In the genomic region with DNA sequence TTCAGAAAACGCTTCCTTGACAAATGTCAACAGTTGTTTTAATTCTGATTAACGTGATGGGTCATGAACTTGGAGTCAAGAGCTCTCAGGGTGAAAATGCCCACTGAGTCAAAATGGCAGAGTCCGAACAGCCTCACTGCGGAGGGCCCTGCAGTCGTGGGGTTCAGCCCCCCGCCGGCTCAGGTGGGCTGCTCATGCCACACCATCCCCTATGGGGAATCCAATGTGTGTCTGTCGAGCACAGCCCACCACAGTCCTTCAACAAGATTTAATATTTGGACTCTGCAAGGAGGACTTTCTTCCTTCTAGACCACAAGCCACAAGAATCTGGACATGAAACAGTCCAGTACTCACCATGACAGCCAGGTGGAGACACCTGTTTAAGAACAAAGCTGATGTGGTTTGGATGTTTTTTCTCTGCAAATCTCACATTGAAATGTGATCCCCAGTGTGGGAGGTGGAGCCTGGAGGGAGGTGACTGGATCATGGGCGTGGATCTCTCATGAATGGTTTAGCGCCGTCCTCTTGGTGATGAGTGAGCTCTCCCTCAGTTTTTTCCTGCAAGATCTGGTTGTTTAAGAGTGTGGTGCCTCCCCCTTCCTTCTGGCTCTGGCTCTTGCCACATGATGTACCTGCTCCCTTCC, we compare ENCODE assay signal across 8 cellular contexts.
DNase-seq lines count a peak whose midpoint lies in the region; ATAC-seq, FAIRE-seq and TF ChIP-seq lines count a peak whose summit lies in the region.

No MANE protein-coding gene starts in this region.

- no peak for TF ChIP-seq RAD21 in HepG2 (CRISPR knock-in tag; IDR thresholded peaks at IDR 0.05)

- H3K36me3 ChIP-seq in KMS-11 (ENCODE audit: insufficient read depth): no peaks in the 10 kb centered on the region
- H3K36me3 ChIP-seq in HepG2 (replicated peaks in 1 of 2; ENCODE audit: control insufficient read depth in 1 of 2, insufficient read depth in 2 of 2, low read length in 2 of 2): no peaks in the 10 kb centered on the region
- no peaks in the 10 kb centered on the region for H3K36me3 ChIP-seq in CD4-positive, alpha-beta memory T cell (ENCODE audit: insufficient read depth, low read length)

- peak overlapping the region; percentile 57 for H3K4me2 ChIP-seq in KMS-11
- no peak overlapping the region for H3K4me2 ChIP-seq in HepG2 (ENCODE audit: low read depth, low read length)

- H3K9me3 Mint-ChIP-seq in activated CD4-positive, alpha-beta memory T cell treated with anti-CD3 and anti-CD28 coated beads, Interleukin-2, amount 10 ng/mL, durations not matched to agents 7 days and 5 days: no peaks in the 10 kb centered on the region
- no peaks in the 10 kb centered on the region for H3K9me3 Mint-ChIP-seq in CD4-positive, alpha-beta memory T cell

- POLR2A ChIA-PET in activated CD4-positive, alpha-beta memory T cell treated with anti-CD3 and anti-CD28 coated beads, Interleukin-2, amount 10 ng/mL, durations not matched to agents 7 days and 5 days (lab: Charles Lee): interaction anchor here (1.4 kb wide), 1 partner anchor 17 kb away, joined by 3 read pairs; no protein-coding TSS in a partner anchor
- POLR2A ChIA-PET in HepG2 (lab: Yijun Ruan, JAX): no interaction called here
- POLR2A ChIA-PET in CD4-positive, alpha-beta memory T cell (lab: Charles Lee; ENCODE audit: partially characterized antibody): no interaction called here

- no peak overlapping the region for H2AFZ ChIP-seq in KMS-11 (ENCODE audit: low read depth)
- no peak overlapping the region for H2AFZ ChIP-seq in HepG2 (ENCODE audit: low read length)

- intact Hi-C loops in HepG2 (cut with micrococcal nuclease; ENCODE audit: unreplicated experiment): no loop called here
- intact Hi-C loops in CD4-positive, alpha-beta memory T cell (cut with micrococcal nuclease): loop anchor here (1.0 kb wide), 1 partner anchor 58 kb away; no protein-coding TSS in a partner anchor

- H4K20me1 ChIP-seq in KMS-11 (ENCODE audit: insufficient read depth): no peaks in the 10 kb centered on the region
- H4K20me1 ChIP-seq in HepG2 (ENCODE audit: insufficient read depth, low read length): no peaks in the 10 kb centered on the region

- H3K79me2 ChIP-seq in KMS-11 (ENCODE audit: insufficient read depth, low read depth): no peaks in the 10 kb centered on the region
- no peaks in the 10 kb centered on the region for H3K79me2 ChIP-seq in HepG2 (ENCODE audit: insufficient read depth, low read length)

- TF ChIP-seq EP300 in HepG2 (IDR thresholded peaks at IDR 0.05; ENCODE audit: low read depth in 2 of 2, low read length in 2 of 2) (no peak), HepG2 (CRISPR knock-in tag; IDR thresholded peaks at IDR 0.05; ENCODE audit: borderline replicate concordance) (no peak)

- WGBS in HepG2 (ENCODE audit: low lambda C conversion rate): 15% methylated on average over 11 of the region's 11 CpGs

- no peaks in the 10 kb centered on the region for H3K9me3 ChIP-seq in HepG2 (ENCODE audit: low read length)
- H3K9me3 ChIP-seq in CD4-positive, alpha-beta memory T cell (ENCODE audit: control insufficient read depth in 1 of 2, low read length in 2 of 2): no peaks in the 10 kb centered on the region

- CTCF ChIA-PET in activated CD4-positive, alpha-beta memory T cell treated with anti-CD3 and anti-CD28 coated beads, Interleukin-2, amount 10 ng/mL, durations not matched to agents 7 days and 5 days (lab: Charles Lee): interaction anchor here (0.9 kb wide), 1 partner anchor 121 kb away, joined by 3 read pairs; no protein-coding TSS in a partner anchor
- CTCF ChIA-PET in HepG2 (lab: Yijun Ruan, JAX; ENCODE audit: low intra/inter-chr PET ratio, low total read pairs): no interaction called here
- CTCF ChIA-PET in CD4-positive, alpha-beta memory T cell (lab: Charles Lee; ENCODE audit: partially characterized antibody): interaction anchor here (0.7 to 2.8 kb wide), 3 partner anchors 57 to 168 kb away, joined by 3 to 17 read pairs (median 4); no protein-coding TSS in a partner anchor

- in situ Hi-C loops in HepG2 (cut with HindIII; ENCODE audit: extremely low pct_ligation_motif_present, low pct_unique_long_range_greater_than_20kb): loop anchor here (5.0 kb wide), 1 partner anchor 318 kb away; a partner anchor contains a TSS

- H3K4me3 ChIP-seq in KMS-11 (IDR thresholded peaks at IDR 0.05; ENCODE audit: insufficient read depth, low read depth, low read length): no peak overlapping the region
- H3K4me3 ChIP-seq in HepG2 (replicated peaks in 1 of 3; ENCODE audit: insufficient read depth in 1 of 3, low read depth in 2 of 3, low read length in 3 of 3): no peak overlapping the region
- H3K4me3 ChIP-seq in CD4-positive, alpha-beta memory T cell (ENCODE audit: low read length in 2 of 2): no peak overlapping the region

- H3K27me3 Mint-ChIP-seq in activated CD4-positive, alpha-beta memory T cell treated with anti-CD3 and anti-CD28 coated beads, Interleukin-2, amount 10 ng/mL, durations not matched to agents 7 days and 5 days: peaks cover 3% of the 10 kb centered on the region
- peaks cover 0 to 4% of the 10 kb centered on the region in 2 donors for H3K27me3 Mint-ChIP-seq in CD4-positive, alpha-beta memory T cell

- ATAC-seq in HepG2 (peak; percentile 67), HG02981 (IDR thresholded peaks at IDR 0.05; ENCODE audit: unreplicated experiment) (no peak), HG03460 (IDR thresholded peaks at IDR 0.05; ENCODE audit: unreplicated experiment) (no peak)

- TF ChIP-seq POLR2A in HepG2 (IDR thresholded peaks at IDR 0.05; ENCODE audit: insufficient read depth in 1 of 2, low read depth in 2 of 2, low read length in 2 of 2): no peak

- H3K4me3 Mint-ChIP-seq in activated CD4-positive, alpha-beta memory T cell treated with anti-CD3 and anti-CD28 coated beads, Interleukin-2, amount 10 ng/mL, durations not matched to agents 7 days and 5 days: no peak overlapping the region
- no peak overlapping the region for H3K4me3 Mint-ChIP-seq in CD4-positive, alpha-beta memory T cell

- peaks cover 26% of the 10 kb centered on the region for H3K4me1 ChIP-seq in KMS-11 (ENCODE audit: low read depth, poor library complexity, severe bottlenecking)
- no peaks in the 10 kb centered on the region for H3K4me1 ChIP-seq in HepG2 (ENCODE audit: insufficient read depth, low read length)
- no peaks in the 10 kb centered on the region for H3K4me1 ChIP-seq in CD4-positive, alpha-beta memory T cell (ENCODE audit: insufficient read depth, low read length)

- peak; percentile 31 for DNase-seq in COR-L47 (lab: John Stamatoyannopoulos, UW)
- DNase-seq in activated CD4-positive, alpha-beta memory T cell treated with anti-CD3 and anti-CD28 coated beads, Interleukin-2, amount 10 ng/mL, durations not matched to agents 7 days and 5 days: peak; percentile 16
- DNase-seq in HepG2 (ENCODE audit: low spot score): peak; percentile 66
- no peak for DNase-seq in NCI-H446 (lab: John Stamatoyannopoulos, UW)
- DNase-seq in CD4-positive, alpha-beta memory T cell: no peak

- BruUV-seq in HepG2 (replicated peaks; lab: Mats Ljungman, UMichigan): no TSS peak

- H3K36me3 Mint-ChIP-seq in activated CD4-positive, alpha-beta memory T cell treated with anti-CD3 and anti-CD28 coated beads, Interleukin-2, amount 10 ng/mL, durations not matched to agents 7 days and 5 days (ENCODE audit: low read depth): no peaks in the 10 kb centered on the region
- no peaks in the 10 kb centered on the region for H3K36me3 Mint-ChIP-seq in CD4-positive, alpha-beta memory T cell

- peak; percentile 82 for FAIRE-seq in HepG2 (lab: Jason Lieb, UNC)

- H3K9ac ChIP-seq in KMS-11 (no peak overlapping the region), HepG2 (ENCODE audit: insufficient read depth, low read depth, low read length) (no peak overlapping the region)

- H3K27ac Mint-ChIP-seq in activated CD4-positive, alpha-beta memory T cell treated with anti-CD3 and anti-CD28 coated beads, Interleukin-2, amount 10 ng/mL, durations not matched to agents 7 days and 5 days: no peak overlapping the region
- no peak overlapping the region for H3K27ac Mint-ChIP-seq in CD4-positive, alpha-beta memory T cell

- H3K27me3 ChIP-seq in KMS-11 (ENCODE audit: insufficient read depth, low read depth): peaks cover 27% of the 10 kb centered on the region; the same call in 1 of the 2 replicates
- peaks cover 15 to 67% of the 10 kb centered on the region in 2 experiments; a peak in 4 of 5 replicates for H3K27me3 ChIP-seq in HepG2 (ENCODE audit: control insufficient read depth in 1 of 2, insufficient read depth in 2 of 2, low read length in 2 of 2)
- no peaks in the 10 kb centered on the region for H3K27me3 ChIP-seq in CD4-positive, alpha-beta memory T cell (ENCODE audit: insufficient read depth, low read length)

- H3K27ac ChIP-seq in KMS-11 (no peak overlapping the region), HepG2 (ENCODE audit: extremely low read length, insufficient read depth, low read length) (no peak overlapping the region)
- no peak overlapping the region for H3K27ac ChIP-seq in CD4-positive, alpha-beta memory T cell (ENCODE audit: low read depth, low read length)

- peaks cover 9% of the 10 kb centered on the region for H3K4me1 Mint-ChIP-seq in activated CD4-positive, alpha-beta memory T cell treated with anti-CD3 and anti-CD28 coated beads, Interleukin-2, amount 10 ng/mL, durations not matched to agents 7 days and 5 days
- H3K4me1 Mint-ChIP-seq in CD4-positive, alpha-beta memory T cell: peaks cover 0 to 4% (median 0%) of the 10 kb centered on the region in 4 donors

- peak; percentile 61 for TF ChIP-seq CTCF in KMS-11 (conservative IDR thresholded peaks at IDR 0.05; ENCODE audit: low read depth, low read length)
- TF ChIP-seq CTCF in HepG2 (CRISPR knock-in tag; IDR thresholded peaks at IDR 0.05): peak; percentile 64

TF ChIP-seq in HepG2, 621 proteins besides CTCF, POLR2A, EP300 and RAD21 (continues in another document):
- TF ChIP-seq CHCHD3 (CRISPR knock-in tag; IDR thresholded peaks at IDR 0.05): no peak
- no peak for TF ChIP-seq ZNF558 (CRISPR knock-in tag; IDR thresholded peaks at IDR 0.05; ENCODE audit: borderline replicate concordance)
- TF ChIP-seq, protein P1, sequence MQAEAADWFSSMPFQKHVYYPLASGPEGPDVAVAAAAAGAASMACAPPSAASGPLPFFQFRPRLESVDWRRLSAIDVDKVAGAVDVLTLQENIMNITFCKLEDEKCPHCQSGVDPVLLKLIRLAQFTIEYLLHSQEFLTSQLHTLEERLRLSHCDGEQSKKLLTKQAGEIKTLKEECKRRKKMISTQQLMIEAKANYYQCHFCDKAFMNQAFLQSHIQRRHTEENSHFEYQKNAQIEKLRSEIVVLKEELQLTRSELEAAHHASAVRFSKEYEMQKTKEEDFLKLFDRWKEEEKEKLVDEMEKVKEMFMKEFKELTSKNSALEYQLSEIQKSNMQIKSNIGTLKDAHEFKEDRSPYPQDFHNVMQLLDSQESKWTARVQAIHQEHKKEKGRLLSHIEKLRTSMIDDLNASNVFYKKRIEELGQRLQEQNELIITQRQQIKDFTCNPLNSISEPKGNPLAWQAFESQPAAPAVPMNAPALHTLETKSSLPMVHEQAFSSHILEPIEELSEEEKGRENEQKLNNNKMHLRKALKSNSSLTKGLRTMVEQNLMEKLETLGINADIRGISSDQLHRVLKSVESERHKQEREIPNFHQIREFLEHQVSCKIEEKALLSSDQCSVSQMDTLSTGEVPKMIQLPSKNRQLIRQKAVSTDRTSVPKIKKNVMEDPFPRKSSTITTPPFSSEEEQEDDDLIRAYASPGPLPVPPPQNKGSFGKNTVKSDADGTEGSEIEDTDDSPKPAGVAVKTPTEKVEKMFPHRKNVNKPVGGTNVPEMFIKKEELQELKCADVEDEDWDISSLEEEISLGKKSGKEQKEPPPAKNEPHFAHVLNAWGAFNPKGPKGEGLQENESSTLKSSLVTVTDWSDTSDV (CRISPR knock-in tag; IDR thresholded peaks at IDR 0.05): no peak

Comparison
In these comparisons a context has a peak if more than half of its experiments do, and no peak if none do; other contexts are left out.
1. DNase-seq: peak in COR-L47 (single experiment), activated CD4-positive, alpha-beta memory T cell treated with anti-CD3 and anti-CD28 coated beads, Interleukin-2, amount 10 ng/mL, durations not matched to agents 7 days and 5 days (single experiment) and HepG2 (single experiment); none in NCI-H446 (0 of 2) and CD4-positive, alpha-beta memory T cell (0 of 5).